ENCODE assay signal across 19 cellular contexts in the genomic region with DNA sequence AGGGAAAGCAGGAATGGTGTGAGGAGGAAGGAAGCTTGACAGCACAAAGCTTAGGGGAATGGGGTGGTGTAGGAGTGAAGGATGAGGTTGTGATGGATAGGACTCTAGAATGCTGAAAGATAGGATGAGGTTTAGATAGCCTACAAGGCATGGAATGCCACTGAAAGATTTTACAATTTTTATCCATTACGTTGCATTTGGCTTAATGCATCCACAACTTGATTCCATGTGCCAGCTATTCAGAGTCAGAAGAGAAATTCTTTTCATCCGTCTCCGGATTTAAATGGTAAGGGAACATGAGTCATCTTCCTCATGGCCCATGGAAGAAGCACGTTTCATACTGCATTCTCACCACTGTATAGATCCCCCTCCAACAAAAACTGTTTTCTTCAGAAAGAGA.
A peak's percentile ranks its signal among the peaks of the same experiment; 100 is the strongest.
DNase-seq lines count a peak whose midpoint lies in the region; ATAC-seq and TF ChIP-seq lines count a peak whose summit lies in the region.
"Had no signal": no experiment of that assay in that cellular context is flagged by ENCODE, and none has a peak within 500 bp of the region (broad histone marks: within the 10 kb centered on the region; RNA-seq: fewer than 3 reads in every experiment).

No MANE protein-coding gene starts in this region.

- TF ChIP-seq CTCF in chondrocyte (IDR thresholded peaks at IDR 0.05) (no peak), lower leg skin (IDR thresholded peaks at IDR 0.05) (no peak), GM20000 (IDR thresholded peaks at IDR 0.05; ENCODE audit: extremely low read depth, missing control alignments) (no peak)

- no peak overlapping the region for H3K4me3 Mint-ChIP-seq in chondrocyte (ENCODE audit: unreplicated experiment)
- H3K4me3 Mint-ChIP-seq: B cell; T-helper 1 cell treated with Interleukin-12 subunit alpha and Interleukin-12 subunit beta and Interleukin-4 antibody, amounts not matched to agents 30 μg/mL and 1 μg/mL, for 36 hours had no signal

- H3K4me3 ChIP-seq in lower leg skin (ENCODE audit: low read depth, poor library complexity, severe bottlenecking): no peak overlapping the region
- H3K4me3 ChIP-seq: K562, ovary had no signal

- peaks cover 8% of the 10 kb centered on the region for H3K36me3 Mint-ChIP-seq in chondrocyte (ENCODE audit: low read depth)

- H3K27me3 Mint-ChIP-seq in chondrocyte (ENCODE audit: low read depth): no peaks in the 10 kb centered on the region
- H3K27me3 Mint-ChIP-seq: B cell had no signal

- no peak for ATAC-seq in HG03460 (IDR thresholded peaks at IDR 0.05; ENCODE audit: unreplicated experiment)
- ATAC-seq: K562 had no signal

- peaks cover 15% of the 10 kb centered on the region for H3K4me1 Mint-ChIP-seq in chondrocyte (ENCODE audit: low read depth)
- H3K4me1 Mint-ChIP-seq: B cell had no signal

- TF ChIP-seq POLR2A in lower leg skin (IDR thresholded peaks at IDR 0.05): no peak

- peak; percentile 74 for DNase-seq in AG20443 (ENCODE audit: low spot score)
- DNase-seq in M059J (ENCODE audit: low read depth): peak; percentile 56
- no peak for DNase-seq in chondrocyte (ENCODE audit: low spot score)
- peak; percentile 59 for DNase-seq in myocyte (ENCODE audit: low read depth)
- DNase-seq in lower leg skin (ENCODE audit: low spot score in 2 of 2): no peak
- no peak for DNase-seq in NCI-H2107 treated with DMSO at 0.1 percent for 48 hours (lab: John Stamatoyannopoulos, UW; ENCODE audit: unreplicated experiment)
- DNase-seq in GM20000 (ENCODE audit: low spot score): no peak
- DNase-seq: activated CD4-positive, alpha-beta T cell treated with anti-CD3 and anti-CD28 coated beads for 4 hours; DMS53; islet precursor cell; midbrain; NCI-H146; NCI-H510A treated with DMSO at 0.1 percent for 48 hours; ovary; stimulated activated CD4-positive, alpha-beta T cell treated with anti-CD3 and anti-CD28 coated beads, Interleukin-12 subunit alpha, Interleukin-12 subunit beta, amount 100 ng/mL, for 4 hours had no signal

- WGBS in lower leg skin, 2 donors: 20 to 31% methylated on average over 4 of the region's 4 CpGs

- H3K9me3 Mint-ChIP-seq in chondrocyte (ENCODE audit: low read depth): no peaks in the 10 kb centered on the region

- intact Hi-C loops in lower leg skin (cut with DNase I; ENCODE audit: low total_unique reads): no loop called here

- H3K27ac Mint-ChIP-seq in chondrocyte (ENCODE audit: unreplicated experiment): peak overlapping the region; percentile 85
- H3K27ac Mint-ChIP-seq: B cell; T-helper 1 cell treated with Interleukin-12 subunit alpha and Interleukin-12 subunit beta and Interleukin-4 antibody, amounts not matched to agents 30 μg/mL and 1 μg/mL, for 36 hours had no signal

Comparison
In these comparisons a context has a peak if more than half of its experiments do, and no peak if none do; other contexts are left out.
1. DNase-seq: peak in AG20443 (single experiment), M059J (single experiment) and myocyte (single experiment); none in chondrocyte (single experiment), lower leg skin (0 of 2), NCI-H2107 treated with DMSO at 0.1 percent for 48 hours (single experiment) and GM20000 (single experiment).